29 cellular contexts compared by ENCODE assay signal in genomic region chr5:11038772-11039171, GRCh38.
"Had no signal": no experiment of that assay in that cellular context is flagged by ENCODE, and none has a peak within 500 bp of the region (broad histone marks: within the 10 kb centered on the region; RNA-seq: fewer than 3 reads in every experiment).

No MANE protein-coding gene starts in this region.

- H3K36me3 Mint-ChIP-seq: natural killer cell; stimulated activated memory B cell treated with anti-CD40 and anti-IgM and Interleukin-4, amounts not matched to agents 10 μg/mL and 1 μg/mL and 100 μg/mL, for 72 hours had no signal

- H3K27ac ChIP-seq: coronary artery, esophagus squamous epithelium, heart right ventricle, left lung, ovary, psoas muscle, sigmoid colon, skin epidermis, spleen, testis, tibial nerve, upper lobe of left lung had no signal

- H3K4me3 ChIP-seq: coronary artery, esophagus squamous epithelium, heart right ventricle, left lung, ovary, psoas muscle, sigmoid colon, skin epidermis, spleen, testis, tibial nerve, upper lobe of left lung had no signal

- H3K27me3 ChIP-seq: esophagus squamous epithelium, heart right ventricle, left lung, ovary, sigmoid colon, spleen, testis, tibial nerve, upper lobe of left lung had no signal

- FAIRE-seq: endothelial cell of umbilical vein, islet of Langerhans, urothelium cell line had no signal

- H3K4me1 ChIP-seq: esophagus squamous epithelium, heart right ventricle, left lung, psoas muscle, sigmoid colon, spleen, testis, tibial nerve, upper lobe of left lung had no signal

- H3K4me1 Mint-ChIP-seq: natural killer cell; stimulated activated memory B cell treated with anti-CD40 and anti-IgM and Interleukin-4, amounts not matched to agents 10 μg/mL and 1 μg/mL and 100 μg/mL, for 72 hours had no signal

- H3K27ac Mint-ChIP-seq: natural killer cell; stimulated activated memory B cell treated with anti-CD40 and anti-IgM and Interleukin-4, amounts not matched to agents 10 μg/mL and 1 μg/mL and 100 μg/mL, for 72 hours had no signal

- H3K9me3 ChIP-seq: esophagus squamous epithelium, heart right ventricle, left lung, ovary, psoas muscle, sigmoid colon, spleen, testis, tibial nerve, upper lobe of left lung had no signal

- H3K36me3 ChIP-seq: esophagus squamous epithelium, heart right ventricle, left lung, ovary, sigmoid colon, spleen, tibial nerve, upper lobe of left lung had no signal

- H3K4me3 Mint-ChIP-seq: natural killer cell; stimulated activated memory B cell treated with anti-CD40 and anti-IgM and Interleukin-4, amounts not matched to agents 10 μg/mL and 1 μg/mL and 100 μg/mL, for 72 hours had no signal

- DNase-seq: dermis blood vessel endothelial cell; effector memory CD4-positive, alpha-beta T cell; esophagus squamous epithelium; foreskin melanocyte; glutamatergic neuron; heart right ventricle; hippocampal formation; left cardiac atrium; left lung; natural killer cell; occipital lobe; ovary; posterior cingulate gyrus; psoas muscle; right cardiac atrium; sigmoid colon; spleen; stimulated activated CD4-positive, alpha-beta T cell treated with anti-CD3 and anti-CD28 coated beads, Interleukin-4, amount 100 ng/mL, for 4 hours; stimulated activated naive CD8-positive, alpha-beta T cell treated with anti-CD3 and anti-CD28 coated beads, Interleukin-15, Interleukin-2, amounts not matched to agents 100 U/mL and 50 U/mL, for 24 hours; substantia nigra; testis; upper lobe of left lung had no signal

- H3K9me3 Mint-ChIP-seq: natural killer cell; stimulated activated memory B cell treated with anti-CD40 and anti-IgM and Interleukin-4, amounts not matched to agents 10 μg/mL and 1 μg/mL and 100 μg/mL, for 72 hours had no signal
